1 cellular context compared by ENCODE assay signal in genomic region chr6:35920793-35921732, GRCh38.
TF ChIP-seq lines count a peak whose summit lies in the region.

Gene SRPK1, minus strand, starts transcription at chr6:35921098. Its CDS starts 42 bp downstream, at chr6:35921056.

TF ChIP-seq in K562, 482 proteins besides CTCF, POLR2A, EP300 and RAD21 (continued from another document and continues in another):
- no peak; the same call in 1 of the 2 replicates for TF ChIP-seq ZNF79 (CRISPR knock-in tag; IDR thresholded peaks at IDR 0.05; ENCODE audit: low read depth)
- TF ChIP-seq SREBF2 (CRISPR knock-in tag; IDR thresholded peaks at IDR 0.05): no peak
- TF ChIP-seq ZNF512 (tag; IDR thresholded peaks at IDR 0.05): peak; percentile 71; the same call in 1 of the 2 replicates
- no peak for TF ChIP-seq IRF2 (CRISPR knock-in tag; IDR thresholded peaks at IDR 0.05)
- TF ChIP-seq HLTF (IDR thresholded peaks at IDR 0.05): no peak
- TF ChIP-seq POU5F1 (IDR thresholded peaks at IDR 0.05; ENCODE audit: borderline replicate concordance, low read depth, low read length, partially characterized antibody): no peak
- TF ChIP-seq CBFA2T2 (conservative IDR thresholded peaks at IDR 0.05): no peak
- TF ChIP-seq TGIF2 (CRISPR knock-in tag; IDR thresholded peaks at IDR 0.05): no peak
- no peak for TF ChIP-seq ZNF165 (CRISPR knock-in tag; IDR thresholded peaks at IDR 0.05; ENCODE audit: borderline replicate concordance)
- TF ChIP-seq POLR2H (tag; IDR thresholded peaks at IDR 0.05; ENCODE audit: low read depth): no peak; the same call in 1 of the 2 replicates
- TF ChIP-seq NFIC (IDR thresholded peaks at IDR 0.05): 0 out of 2 replicates have a peak, but pooled peaks have one; percentile 12
- TF ChIP-seq ZNF407 (IDR thresholded peaks at IDR 0.05; ENCODE audit: low read depth): no peak
- peak; percentile 77 for TF ChIP-seq TCF7L2 (IDR thresholded peaks at IDR 0.05; ENCODE audit: low read depth, low read length)
- TF ChIP-seq PCBP1 (IDR thresholded peaks at IDR 0.05; ENCODE audit: low read depth, low read length, poor library complexity, severe bottlenecking): peak; percentile 84
- TF ChIP-seq ARNT (IDR thresholded peaks at IDR 0.05): peak; percentile 67 to 85; a peak in 3 of 4 replicates
- TF ChIP-seq ZBTB33 (CRISPR knock-in tag; IDR thresholded peaks at IDR 0.05): no peak
- TF ChIP-seq NR0B1 (IDR thresholded peaks at IDR 0.05; ENCODE audit: partially characterized antibody): no peak
- TF ChIP-seq ZNF12 (CRISPR knock-in tag; IDR thresholded peaks at IDR 0.05): no peak
- no peak for TF ChIP-seq ZNF143 (CRISPR knock-in tag; IDR thresholded peaks at IDR 0.05)
- no peak; the same call in 1 of the 2 replicates for TF ChIP-seq NCOA1 (IDR thresholded peaks at IDR 0.05; ENCODE audit: low read depth)
- TF ChIP-seq MTA1 (IDR thresholded peaks at IDR 0.05; ENCODE audit: borderline replicate concordance): no peak
- TF ChIP-seq HCFC1 (IDR thresholded peaks at IDR 0.05; ENCODE audit: low read depth, low read length): peak; percentile 24; the same call in 1 of the 2 replicates
- TF ChIP-seq NONO (IDR thresholded peaks at IDR 0.05; ENCODE audit: low read depth in 2 of 2, low read length in 1 of 2): peak; percentile 88 to 93
- peak; percentile 39 to 93 (median 83) for TF ChIP-seq YY1 (IDR thresholded peaks at IDR 0.05; ENCODE audit: borderline replicate concordance in 1 of 3, control insufficient read depth in 1 of 3, extremely low read depth in 1 of 3, insufficient read depth in 3 of 3, insufficient read length in 1 of 3, insufficient replicate concordance in 2 of 3, low read depth in 1 of 3, low read length in 2 of 3)
- TF ChIP-seq KDM4B (IDR thresholded peaks at IDR 0.05; ENCODE audit: borderline replicate concordance in 2 of 2, low read depth in 1 of 2): no peak
- no peak for TF ChIP-seq ZFP1 (CRISPR knock-in tag; IDR thresholded peaks at IDR 0.05)
- peak; percentile 21 for TF ChIP-seq FUS (optimal IDR thresholded peaks at IDR 0.05; ENCODE audit: low read depth, low read length)
- no peak for TF ChIP-seq TARDBP (IDR thresholded peaks at IDR 0.05)
- no peak for TF ChIP-seq MLX (CRISPR knock-in tag; conservative IDR thresholded peaks at IDR 0.05)
- TF ChIP-seq HIVEP1 (CRISPR knock-in tag; IDR thresholded peaks at IDR 0.05): 0 out of 2 replicates have a peak, but pooled peaks have one; percentile 43
- no peak for TF ChIP-seq ZBTB34 (CRISPR knock-in tag; IDR thresholded peaks at IDR 0.05)
- peak; percentile 82 for TF ChIP-seq CXXC5 (CRISPR knock-in tag; IDR thresholded peaks at IDR 0.05)
- peak; percentile 88 for TF ChIP-seq ZFX (CRISPR knock-in tag; IDR thresholded peaks at IDR 0.05)
- peak; percentile 69; the same call in 1 of the 2 replicates for TF ChIP-seq ZBTB9 (CRISPR knock-in tag; IDR thresholded peaks at IDR 0.05)
- TF ChIP-seq ZNF324 (CRISPR knock-in tag; IDR thresholded peaks at IDR 0.05): no peak
- TF ChIP-seq MAX (CRISPR knock-in tag; IDR thresholded peaks at IDR 0.05): peak; percentile 90
- peak; percentile 46 for TF ChIP-seq NEUROD1 (IDR thresholded peaks at IDR 0.05; ENCODE audit: borderline replicate concordance, low read depth, low read length, partially characterized antibody)
- TF ChIP-seq HMGN3 (IDR thresholded peaks at IDR 0.05; ENCODE audit: borderline replicate concordance, extremely low read depth, insufficient read length, low read depth, low read length): peak; percentile 28
- peak; percentile 81 for TF ChIP-seq POLR2AphosphoS5 (IDR thresholded peaks at IDR 0.05; ENCODE audit: control insufficient read depth, insufficient read depth, low read depth, low read length)
- TF ChIP-seq MAFK (IDR thresholded peaks at IDR 0.05; ENCODE audit: low read length): peak; percentile 61; the same call in 1 of the 2 replicates
- TF ChIP-seq JUND (IDR thresholded peaks at IDR 0.05; ENCODE audit: borderline replicate concordance, low read depth, low read length): peak; percentile 82
- no peak; the same call in 2 of the 3 replicates for TF ChIP-seq JUND (tag; IDR thresholded peaks at IDR 0.05; ENCODE audit: borderline replicate concordance, low read depth, low read length)
- no peak for TF ChIP-seq IRF1 (CRISPR knock-in tag; IDR thresholded peaks at IDR 0.05; ENCODE audit: borderline replicate concordance)
- no peak for TF ChIP-seq TFAM (CRISPR knock-in tag; conservative IDR thresholded peaks at IDR 0.05)
- TF ChIP-seq TRIM28 (IDR thresholded peaks at IDR 0.05): 0 out of 2 replicates have a peak, but pooled peaks have one; percentile 46
- TF ChIP-seq GATAD2A (IDR thresholded peaks at IDR 0.05): no peak
- peak; percentile 33; the same call in 1 of the 2 replicates for TF ChIP-seq JUN (IDR thresholded peaks at IDR 0.05; ENCODE audit: borderline replicate concordance, low read depth, low read length)
- no peak for TF ChIP-seq JUN (CRISPR knock-in tag; IDR thresholded peaks at IDR 0.05; ENCODE audit: borderline replicate concordance)
- TF ChIP-seq ZC3H11A (IDR thresholded peaks at IDR 0.05; ENCODE audit: low read depth, low read length): no peak
- no peak for TF ChIP-seq ILK (tag; IDR thresholded peaks at IDR 0.05; ENCODE audit: borderline replicate concordance, low read depth)
- no peak for TF ChIP-seq LEF1 (IDR thresholded peaks at IDR 0.05)
